In the genomic region with DNA sequence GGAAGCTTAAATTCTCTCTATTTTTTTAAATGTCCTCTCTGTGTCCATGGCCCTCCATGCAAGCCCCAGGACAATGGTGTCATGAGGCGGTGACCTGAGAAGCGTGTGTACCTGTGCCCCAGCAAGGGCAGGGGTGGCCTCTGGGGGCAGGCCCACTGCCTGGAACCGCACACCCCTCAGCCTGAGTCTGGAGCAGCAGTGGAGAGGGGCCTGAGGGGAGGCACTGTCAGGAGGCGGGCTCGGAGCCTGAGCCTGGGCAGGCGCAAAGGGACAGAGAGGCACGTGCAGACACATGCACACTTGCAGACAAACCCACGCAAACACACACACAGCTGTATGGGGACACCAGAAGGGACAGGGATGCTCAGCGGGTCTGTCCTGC, we compare ENCODE assay signal across 22 cellular contexts.
"Had no signal": no experiment of that assay in that cellular context is flagged by ENCODE, and none has a peak within 500 bp of the region (broad histone marks: within the 10 kb centered on the region; RNA-seq: fewer than 3 reads in every experiment).

No MANE protein-coding gene starts in this region.

- H3K27ac Mint-ChIP-seq: activated naive CD8-positive, alpha-beta T cell treated with anti-CD3 and anti-CD28 coated beads for 36 hours had no signal

- H3K36me3 ChIP-seq: tibial nerve, vagina had no signal

- H3K4me1 ChIP-seq: foreskin keratinocyte, tibial nerve, vagina had no signal

- H3K4me1 Mint-ChIP-seq: activated naive CD8-positive, alpha-beta T cell treated with anti-CD3 and anti-CD28 coated beads for 36 hours had no signal

- H3K9me3 ChIP-seq: mucosa of descending colon, tibial nerve, vagina had no signal

- H3K36me3 Mint-ChIP-seq: activated naive CD8-positive, alpha-beta T cell treated with anti-CD3 and anti-CD28 coated beads for 36 hours; naive B cell had no signal

- H3K4me3 ChIP-seq: dorsolateral prefrontal cortex, mucosa of descending colon, SK-N-MC, tibial nerve, vagina had no signal

- H3K9me3 Mint-ChIP-seq: activated naive CD8-positive, alpha-beta T cell treated with anti-CD3 and anti-CD28 coated beads for 36 hours had no signal

- H3K4me3 Mint-ChIP-seq: activated naive CD8-positive, alpha-beta T cell treated with anti-CD3 and anti-CD28 coated beads for 36 hours; naive B cell had no signal

- DNase-seq: activated CD4-positive, alpha-beta T cell treated with anti-CD3 and anti-CD28 coated beads, Interleukin-2, amount 50 U/mL, for 1 hour; activated gamma-delta T cell treated with Interleukin-2 at 50 U/mL for 16 hours; activated naive CD8-positive, alpha-beta T cell treated with anti-CD3 and anti-CD28 coated beads for 36 hours; amniotic stem cell; foreskin keratinocyte; glutamatergic neuron; hypothalamus; mesenchymal stem cell; naive B cell; nucleus accumbens; retina; stimulated activated CD4-positive, alpha-beta T cell treated with anti-CD3 and anti-CD28 coated beads, Interleukin-12 subunit alpha, Interleukin-12 subunit beta, amount 100 ng/mL, for 4 hours; stimulated activated CD4-positive, alpha-beta T cell treated with anti-CD3 and anti-CD28 coated beads, Interleukin-2, amount 100 ng/mL, for 24 hours; stimulated activated naive CD8-positive, alpha-beta T cell treated with anti-CD3 and anti-CD28 coated beads, Interleukin-15, Interleukin-2, amounts not matched to agents 100 U/mL and 50 U/mL, for 24 hours; substantia nigra; T-helper 1 cell; T-helper 9 cell had no signal

- ATAC-seq: foreskin keratinocyte; mucosa of descending colon; stimulated activated naive CD8-positive, alpha-beta T cell treated with anti-CD3 and anti-CD28 coated beads, Interleukin-15, Interleukin-2, amounts not matched to agents 100 U/mL and 50 U/mL, for 24 hours had no signal

- H3K27ac ChIP-seq: dorsolateral prefrontal cortex, foreskin keratinocyte, SK-N-MC, tibial nerve, vagina had no signal

- H3K27me3 ChIP-seq: vagina had no signal
